Comparison of ENCODE assay signal across 2 cellular contexts in genomic region chr12:386651-387050, GRCh38.
TF ChIP-seq lines count a peak whose summit lies in the region.

No MANE protein-coding gene starts in this region.

TF ChIP-seq in SK-N-SH, 30 proteins besides CTCF, POLR2A, EP300 and RAD21 (continued from another document):
- TF ChIP-seq, protein P1, sequence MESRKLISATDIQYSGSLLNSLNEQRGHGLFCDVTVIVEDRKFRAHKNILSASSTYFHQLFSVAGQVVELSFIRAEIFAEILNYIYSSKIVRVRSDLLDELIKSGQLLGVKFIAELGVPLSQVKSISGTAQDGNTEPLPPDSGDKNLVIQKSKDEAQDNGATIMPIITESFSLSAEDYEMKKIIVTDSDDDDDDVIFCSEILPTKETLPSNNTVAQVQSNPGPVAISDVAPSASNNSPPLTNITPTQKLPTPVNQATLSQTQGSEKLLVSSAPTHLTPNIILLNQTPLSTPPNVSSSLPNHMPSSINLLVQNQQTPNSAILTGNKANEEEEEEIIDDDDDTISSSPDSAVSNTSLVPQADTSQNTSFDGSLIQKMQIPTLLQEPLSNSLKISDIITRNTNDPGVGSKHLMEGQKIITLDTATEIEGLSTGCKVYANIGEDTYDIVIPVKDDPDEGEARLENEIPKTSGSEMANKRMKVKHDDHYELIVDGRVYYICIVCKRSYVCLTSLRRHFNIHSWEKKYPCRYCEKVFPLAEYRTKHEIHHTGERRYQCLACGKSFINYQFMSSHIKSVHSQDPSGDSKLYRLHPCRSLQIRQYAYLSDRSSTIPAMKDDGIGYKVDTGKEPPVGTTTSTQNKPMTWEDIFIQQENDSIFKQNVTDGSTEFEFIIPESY (IDR thresholded peaks at IDR 0.05; ENCODE audit: borderline replicate concordance, low read depth), result no peak
- no peak for TF ChIP-seq SMC3 (IDR thresholded peaks at IDR 0.05; ENCODE audit: low read depth, low read length)
- TF ChIP-seq FOXM1 (IDR thresholded peaks at IDR 0.05; ENCODE audit: low read depth), result no peak
- TF ChIP-seq TEAD4 (IDR thresholded peaks at IDR 0.05; ENCODE audit: borderline replicate concordance, insufficient read depth), result no peak
- TF ChIP-seq MXI1 (IDR thresholded peaks at IDR 0.05; ENCODE audit: low read depth, low read length), result no peak
- TF ChIP-seq FOSL2 (IDR thresholded peaks at IDR 0.05; ENCODE audit: borderline replicate concordance, low read depth), result no peak
- no peak for TF ChIP-seq POLR2AphosphoS5 (IDR thresholded peaks at IDR 0.05; ENCODE audit: low read depth, low read length)
- TF ChIP-seq, protein P2, sequence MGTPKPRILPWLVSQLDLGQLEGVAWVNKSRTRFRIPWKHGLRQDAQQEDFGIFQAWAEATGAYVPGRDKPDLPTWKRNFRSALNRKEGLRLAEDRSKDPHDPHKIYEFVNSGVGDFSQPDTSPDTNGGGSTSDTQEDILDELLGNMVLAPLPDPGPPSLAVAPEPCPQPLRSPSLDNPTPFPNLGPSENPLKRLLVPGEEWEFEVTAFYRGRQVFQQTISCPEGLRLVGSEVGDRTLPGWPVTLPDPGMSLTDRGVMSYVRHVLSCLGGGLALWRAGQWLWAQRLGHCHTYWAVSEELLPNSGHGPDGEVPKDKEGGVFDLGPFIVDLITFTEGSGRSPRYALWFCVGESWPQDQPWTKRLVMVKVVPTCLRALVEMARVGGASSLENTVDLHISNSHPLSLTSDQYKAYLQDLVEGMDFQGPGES (IDR thresholded peaks at IDR 0.05; ENCODE audit: low read depth, low read length), result no peak
- TF ChIP-seq MEF2A (IDR thresholded peaks at IDR 0.05; ENCODE audit: borderline replicate concordance, low read depth), result no peak

TF ChIP-seq in SK-N-SH treated with all-trans-retinoic acid at 6 μM for 48 hours, 23 proteins besides CTCF, POLR2A, EP300 and RAD21 (continued from another document):
- TF ChIP-seq TSHZ2 (CRISPR knock-in tag; IDR thresholded peaks at IDR 0.05), result no peak
- TF ChIP-seq, protein P3, sequence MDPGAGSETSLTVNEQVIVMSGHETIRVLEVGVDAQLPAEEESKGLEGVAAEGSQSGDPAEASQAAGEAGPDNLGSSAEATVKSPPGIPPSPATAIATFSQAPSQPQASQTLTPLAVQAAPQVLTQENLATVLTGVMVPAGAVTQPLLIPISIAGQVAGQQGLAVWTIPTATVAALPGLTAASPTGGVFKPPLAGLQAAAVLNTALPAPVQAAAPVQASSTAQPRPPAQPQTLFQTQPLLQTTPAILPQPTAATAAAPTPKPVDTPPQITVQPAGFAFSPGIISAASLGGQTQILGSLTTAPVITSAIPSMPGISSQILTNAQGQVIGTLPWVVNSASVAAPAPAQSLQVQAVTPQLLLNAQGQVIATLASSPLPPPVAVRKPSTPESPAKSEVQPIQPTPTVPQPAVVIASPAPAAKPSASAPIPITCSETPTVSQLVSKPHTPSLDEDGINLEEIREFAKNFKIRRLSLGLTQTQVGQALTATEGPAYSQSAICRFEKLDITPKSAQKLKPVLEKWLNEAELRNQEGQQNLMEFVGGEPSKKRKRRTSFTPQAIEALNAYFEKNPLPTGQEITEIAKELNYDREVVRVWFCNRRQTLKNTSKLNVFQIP (CRISPR knock-in tag; IDR thresholded peaks at IDR 0.05; ENCODE audit: borderline replicate concordance, low read depth), result no peak
